Comparison of ENCODE assay signal across 20 cellular contexts in genomic region chr2:196309646-196310045, GRCh38.
"Had no signal": no experiment of that assay in that cellular context is flagged by ENCODE, and none has a peak within 500 bp of the region (broad histone marks: within the 10 kb centered on the region; RNA-seq: fewer than 3 reads in every experiment).

No MANE protein-coding gene starts in this region.

- H3K4me3 ChIP-seq: esophagus muscularis mucosa, gastrocnemius medialis, heart right ventricle, right atrium auricular region, sigmoid colon, skin epidermis, stomach, thoracic aorta, transverse colon had no signal

- H3K36me3 ChIP-seq: gastrocnemius medialis, neutrophil, sigmoid colon, stomach, thoracic aorta, transverse colon had no signal

- ATAC-seq: effector memory CD8-positive, alpha-beta T cell; gastrocnemius medialis; naive thymus-derived CD4-positive, alpha-beta T cell; stimulated activated naive B cell treated with anti-CD40 and anti-IgM and Interleukin-4, amounts not matched to agents 10 μg/mL and 1 μg/mL and 100 μg/mL, for 72 hours had no signal

- H3K27me3 ChIP-seq: esophagus muscularis mucosa, gastrocnemius medialis, heart right ventricle, neutrophil, right atrium auricular region, sigmoid colon, stomach, transverse colon had no signal

- DNase-seq: effector memory CD8-positive, alpha-beta T cell; gastrocnemius medialis; heart right ventricle; hypothalamus; kidney glomerular epithelial cell; mesendoderm; naive thymus-derived CD4-positive, alpha-beta T cell; sigmoid colon; stimulated activated CD4-positive, alpha-beta T cell treated with anti-CD3 and anti-CD28 coated beads, Interleukin-2, amount 100 ng/mL, for 24 hours; stimulated activated CD4-positive, alpha-beta T cell treated with anti-CD3 and anti-CD28 coated beads, Interleukin-4, amount 100 ng/mL, for 4 hours; stimulated activated naive B cell treated with anti-CD40 and anti-IgM and Interleukin-4, amounts not matched to agents 10 μg/mL and 1 μg/mL and 100 μg/mL, for 72 hours; stomach; substantia nigra; transverse colon had no signal

- H3K4me1 ChIP-seq: gastrocnemius medialis, sigmoid colon, stomach, transverse colon had no signal

- H3K27ac ChIP-seq: epithelial cell of prostate, esophagus muscularis mucosa, gastrocnemius medialis, neutrophil, right atrium auricular region, sigmoid colon, stomach, thoracic aorta, transverse colon had no signal

- H3K9me3 ChIP-seq: esophagus muscularis mucosa, gastrocnemius medialis, heart right ventricle, neutrophil, right atrium auricular region, sigmoid colon, stomach, thoracic aorta, transverse colon had no signal
